In genomic region chr12:13097526-13097925, GRCh38 we compare ENCODE assay signal across 9 cellular contexts. TPM values are rescaled to one million over a fixed set of nuclear protein-coding genes. Genes with fewer than 3 reads are reported as not detected.
A peak's percentile ranks its signal among the peaks of the same experiment; 100 is the strongest.
DNase-seq lines count a peak whose midpoint lies in the region; ATAC-seq and TF ChIP-seq lines count a peak whose summit lies in the region.
"Had no signal": no experiment of that assay in that cellular context is flagged by ENCODE, and none has a peak within 500 bp of the region (broad histone marks: within the 10 kb centered on the region; RNA-seq: fewer than 3 reads in every experiment).

No MANE protein-coding gene starts in this region.

- DNase-seq in DMS53 (lab: John Stamatoyannopoulos, UW) (peak; percentile 52), DMS53 treated with DMSO at 0.1 percent for 48 hours (lab: John Stamatoyannopoulos, UW; ENCODE audit: unreplicated experiment) (no peak), WTC11 (ENCODE audit: low spot score) (no peak), immature natural killer cell (no peak), suprapubic skin (ENCODE audit: low spot score in 2 of 2) (no peak), GM13977 (ENCODE audit: low spot score) (no peak), NCI-H524 (lab: John Stamatoyannopoulos, UW) (no peak)

- no peak for TF ChIP-seq CTCF in WTC11 (IDR thresholded peaks at IDR 0.05)
- no peak for TF ChIP-seq CTCF in suprapubic skin (IDR thresholded peaks at IDR 0.05)
- no peak for TF ChIP-seq CTCF in GM13977 (IDR thresholded peaks at IDR 0.05; ENCODE audit: extremely low read depth, insufficient read depth, missing control alignments)

- H3K4me1 ChIP-seq in suprapubic skin: peaks cover 66% of the 10 kb centered on the region

- no peaks in the 10 kb centered on the region for H3K36me3 ChIP-seq in suprapubic skin

- POLR2A ChIA-PET in WTC11 (lab: Charles Lee): no interaction called here

- no peaks in the 10 kb centered on the region for H3K9me3 Mint-ChIP-seq in WTC11
- H3K9me3 Mint-ChIP-seq in immature natural killer cell: no peaks in the 10 kb centered on the region

- H3K27me3 Mint-ChIP-seq in WTC11 (ENCODE audit: low read depth) (peaks cover 3% of the 10 kb centered on the region), immature natural killer cell (ENCODE audit: low read depth in 3 of 3) (peaks cover 10 to 11% (median 11%) of the 10 kb centered on the region in 3 donors)

- WGBS in suprapubic skin: 26% methylated on average over 6 of the region's 6 CpGs

- H3K4me3 Mint-ChIP-seq in WTC11 (no peak overlapping the region), immature natural killer cell (peak overlapping the region; percentile 56 to 72 (median 65))

- H3K27ac Mint-ChIP-seq in WTC11 (peak overlapping the region; percentile 90), immature natural killer cell (peak overlapping the region in 5 of 6 donors; percentile 61 to 95 (median 73))

- peaks cover 46% of the 10 kb centered on the region for H3K4me1 Mint-ChIP-seq in WTC11
- peaks cover 30 to 36% of the 10 kb centered on the region in 2 donors for H3K4me1 Mint-ChIP-seq in immature natural killer cell

- H3K4me3 ChIP-seq in suprapubic skin: peak overlapping the region; percentile 18

- TF ChIP-seq POLR2A in suprapubic skin (IDR thresholded peaks at IDR 0.05): no peak

- ATAC-seq in WTC11 (no peak), HG03469 (IDR thresholded peaks at IDR 0.05; ENCODE audit: unreplicated experiment) (no peak)

- peak overlapping the region; percentile 95 for H3K27ac ChIP-seq in suprapubic skin

- H3K27me3 ChIP-seq in suprapubic skin: no peaks in the 10 kb centered on the region

- in situ Hi-C loops in GM13977 (cut with MboI; ENCODE audit: low pct_unique_long_range_greater_than_20kb, low sequenced_read_pairs, unreplicated experiment): no loop called here

- CTCF ChIA-PET in WTC11 (lab: Charles Lee): no interaction called here

- no peaks in the 10 kb centered on the region for H3K9me3 ChIP-seq in suprapubic skin

- no peak for TF ChIP-seq EP300 in suprapubic skin (IDR thresholded peaks at IDR 0.05)

- H3K36me3 Mint-ChIP-seq in WTC11: no peaks in the 10 kb centered on the region
- H3K36me3 Mint-ChIP-seq in immature natural killer cell: peaks cover 0 to 3% (median 0%) of the 10 kb centered on the region in 3 donors

TF ChIP-seq in WTC11, 78 proteins besides CTCF, POLR2A, EP300 and RAD21:
- TF ChIP-seq JUN (CRISPR knock-in tag; IDR thresholded peaks at IDR 0.05): no peak
- no peak for TF ChIP-seq MYBL2 (CRISPR knock-in tag; IDR thresholded peaks at IDR 0.05)

RNA-seq across cellular contexts. Expression of gene GSG1, which starts 5.9 kb away (rescaled TPM):
- total RNA-seq in WTC11 (2021): 0.21 to 0.28 TPM in 2 of 3 replicates, not detected in the other
- under 1 TPM in 1 of 3 donors, not detected in 2; 0.09 TPM for polyA plus RNA-seq in immature natural killer cell
- total RNA-seq in suprapubic skin: not detected
- total RNA-seq: glomerular endothelial cell had no signal

RNA-seq across cellular contexts. Expression of gene FAM234B, which starts 53.3 kb away (rescaled TPM):
- total RNA-seq in WTC11 (2021): 25.9 to 28.6 TPM (median 26.2 TPM) in 3 replicates
- polyA plus RNA-seq in immature natural killer cell: 1 to 10 TPM in 2 of 3 donors, under 1 TPM in 1; 0.14 to 1.5 (median 1.3) TPM
- total RNA-seq in suprapubic skin: 10 to 100 TPM; 24.0 to 32.3 (median 27.8) TPM
